15 cellular contexts compared by ENCODE assay signal in genomic region chr18:53422896-53423295, GRCh38.
DNase-seq lines count a peak whose midpoint lies in the region; ATAC-seq and TF ChIP-seq lines count a peak whose summit lies in the region.
"Had no signal": no experiment of that assay in that cellular context is flagged by ENCODE, and none has a peak within 500 bp of the region (broad histone marks: within the 10 kb centered on the region; RNA-seq: fewer than 3 reads in every experiment).

No MANE protein-coding gene starts in this region.

- TF ChIP-seq CTCF in lung (IDR thresholded peaks at IDR 0.05; ENCODE audit: control extremely low read depth, extremely low read depth) = no peak

- 44 to 66% methylated on average over 2 of the region's 2 CpGs for WGBS in lung, 2 donors

- DNase-seq in DMS53 (lab: John Stamatoyannopoulos, UW) (peak; percentile 53), DMS53 treated with DMSO at 0.1 percent for 48 hours (lab: John Stamatoyannopoulos, UW; ENCODE audit: unreplicated experiment) (no peak), NCI-H2081 (lab: John Stamatoyannopoulos, UW) (peak; percentile 10 to 72), NCI-H748 (lab: John Stamatoyannopoulos, UW; ENCODE audit: unreplicated experiment) (peak; percentile 91), lung (ENCODE audit: low spot score) (no peak), NCI-H526 (lab: John Stamatoyannopoulos, UW) (no peak)
- DNase-seq: CD8-positive, alpha-beta T cell; H9; NCI-H2029 treated with DMSO at 0.1 percent for 48 hours; Right ventricle myocardium superior; SK-N-SH had no signal

- peaks cover 0 to 4% of the 10 kb centered on the region in 2 donors for H3K9me3 ChIP-seq in lung (ENCODE audit: control insufficient read depth in 2 of 2, insufficient read depth in 1 of 2, low read length in 1 of 2)
- H3K9me3 ChIP-seq: SK-N-SH had no signal

- no peaks in the 10 kb centered on the region for H3K27me3 ChIP-seq in lung (ENCODE audit: control insufficient read depth, insufficient read depth)

- H3K4me1 ChIP-seq in lung (ENCODE audit: control insufficient read depth in 2 of 2, insufficient read depth in 2 of 2, low read length in 2 of 2) = no peaks in the 10 kb centered on the region

- no peak overlapping the region for H3K27ac ChIP-seq in lung (ENCODE audit: low read depth in 1 of 2, low read length in 1 of 2)
- H3K27ac ChIP-seq: 22Rv1 had no signal

- ATAC-seq in lung (ENCODE audit: insufficient read depth, low FRiP score) = peak; percentile 74
- ATAC-seq in GM18907 (IDR thresholded peaks at IDR 0.05; ENCODE audit: unreplicated experiment) = no peak
- ATAC-seq in GM21576 (IDR thresholded peaks at IDR 0.05; ENCODE audit: unreplicated experiment) = no peak
- ATAC-seq: CD8-positive, alpha-beta T cell; Panc1 had no signal

- H3K4me3 ChIP-seq in lung = no peak overlapping the region

- H3K36me3 ChIP-seq in lung (ENCODE audit: control insufficient read depth in 2 of 2, insufficient read depth in 2 of 2, low read length in 2 of 2) = no peaks in the 10 kb centered on the region

Comparison
In these comparisons a context has a peak if more than half of its experiments do, and no peak if none do; other contexts are left out.
1. DNase-seq: peak in DMS53 (single experiment), NCI-H2081 (2 of 2) and NCI-H748 (single experiment); none in DMS53 treated with DMSO at 0.1 percent for 48 hours (single experiment), lung (single experiment) and NCI-H526 (0 of 2).